Comparison of ENCODE assay signal across 1 cellular context in the genomic region with DNA sequence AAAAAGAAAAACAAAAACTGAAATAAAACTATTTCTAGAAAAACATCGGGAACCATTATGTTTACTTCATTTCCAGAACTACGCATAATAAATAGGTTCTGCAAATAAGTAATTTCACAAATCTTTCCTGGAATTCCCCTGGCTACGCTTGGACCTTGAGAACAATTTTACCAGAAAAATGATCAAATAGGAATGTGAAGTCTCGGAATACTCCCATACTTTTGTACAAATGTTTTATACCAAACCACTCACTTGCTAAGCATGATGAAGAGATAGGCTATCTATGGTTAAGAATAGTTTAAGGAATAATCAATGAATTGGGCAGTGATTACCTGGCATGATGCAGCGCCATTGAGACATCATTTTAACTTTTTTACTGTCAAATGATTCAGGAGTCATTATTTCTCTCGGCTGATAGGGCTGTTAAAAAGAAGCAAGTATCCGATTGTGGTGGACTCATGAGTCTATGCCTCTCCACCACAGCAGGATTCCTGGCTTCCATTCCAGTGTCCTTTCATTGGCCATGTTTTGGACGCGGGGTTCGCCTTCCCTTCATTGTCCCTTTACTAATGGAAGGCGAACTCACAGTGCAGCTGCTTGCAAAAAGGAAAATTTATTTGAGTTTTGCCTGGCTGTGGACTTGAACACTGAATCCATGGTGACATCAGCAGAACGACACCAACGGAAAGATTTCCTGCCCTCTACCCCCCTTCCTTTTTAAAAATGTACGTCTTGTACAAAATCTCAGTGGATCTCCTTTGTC.
TF ChIP-seq lines count a peak whose summit lies in the region.

No MANE protein-coding gene starts in this region.

TF ChIP-seq in WTC11, 78 proteins besides CTCF, POLR2A, EP300 and RAD21 (continued from another document):
- TF ChIP-seq, protein P1, sequence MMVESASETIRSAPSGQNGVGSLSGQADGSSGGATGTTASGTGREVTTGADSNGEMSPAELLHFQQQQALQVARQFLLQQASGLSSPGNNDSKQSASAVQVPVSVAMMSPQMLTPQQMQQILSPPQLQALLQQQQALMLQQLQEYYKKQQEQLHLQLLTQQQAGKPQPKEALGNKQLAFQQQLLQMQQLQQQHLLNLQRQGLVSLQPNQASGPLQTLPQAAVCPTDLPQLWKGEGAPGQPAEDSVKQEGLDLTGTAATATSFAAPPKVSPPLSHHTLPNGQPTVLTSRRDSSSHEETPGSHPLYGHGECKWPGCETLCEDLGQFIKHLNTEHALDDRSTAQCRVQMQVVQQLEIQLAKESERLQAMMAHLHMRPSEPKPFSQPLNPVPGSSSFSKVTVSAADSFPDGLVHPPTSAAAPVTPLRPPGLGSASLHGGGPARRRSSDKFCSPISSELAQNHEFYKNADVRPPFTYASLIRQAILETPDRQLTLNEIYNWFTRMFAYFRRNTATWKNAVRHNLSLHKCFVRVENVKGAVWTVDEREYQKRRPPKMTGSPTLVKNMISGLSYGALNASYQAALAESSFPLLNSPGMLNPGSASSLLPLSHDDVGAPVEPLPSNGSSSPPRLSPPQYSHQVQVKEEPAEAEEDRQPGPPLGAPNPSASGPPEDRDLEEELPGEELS (CRISPR knock-in tag; IDR thresholded peaks at IDR 0.05): no peak
- TF ChIP-seq, protein P2, sequence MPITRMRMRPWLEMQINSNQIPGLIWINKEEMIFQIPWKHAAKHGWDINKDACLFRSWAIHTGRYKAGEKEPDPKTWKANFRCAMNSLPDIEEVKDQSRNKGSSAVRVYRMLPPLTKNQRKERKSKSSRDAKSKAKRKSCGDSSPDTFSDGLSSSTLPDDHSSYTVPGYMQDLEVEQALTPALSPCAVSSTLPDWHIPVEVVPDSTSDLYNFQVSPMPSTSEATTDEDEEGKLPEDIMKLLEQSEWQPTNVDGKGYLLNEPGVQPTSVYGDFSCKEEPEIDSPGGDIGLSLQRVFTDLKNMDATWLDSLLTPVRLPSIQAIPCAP (CRISPR knock-in tag; IDR thresholded peaks at IDR 0.05): no peak
- TF ChIP-seq, protein P3, sequence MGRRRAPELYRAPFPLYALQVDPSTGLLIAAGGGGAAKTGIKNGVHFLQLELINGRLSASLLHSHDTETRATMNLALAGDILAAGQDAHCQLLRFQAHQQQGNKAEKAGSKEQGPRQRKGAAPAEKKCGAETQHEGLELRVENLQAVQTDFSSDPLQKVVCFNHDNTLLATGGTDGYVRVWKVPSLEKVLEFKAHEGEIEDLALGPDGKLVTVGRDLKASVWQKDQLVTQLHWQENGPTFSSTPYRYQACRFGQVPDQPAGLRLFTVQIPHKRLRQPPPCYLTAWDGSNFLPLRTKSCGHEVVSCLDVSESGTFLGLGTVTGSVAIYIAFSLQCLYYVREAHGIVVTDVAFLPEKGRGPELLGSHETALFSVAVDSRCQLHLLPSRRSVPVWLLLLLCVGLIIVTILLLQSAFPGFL (CRISPR knock-in tag; IDR thresholded peaks at IDR 0.05; ENCODE audit: borderline replicate concordance): no peak
- TF ChIP-seq, protein P4, sequence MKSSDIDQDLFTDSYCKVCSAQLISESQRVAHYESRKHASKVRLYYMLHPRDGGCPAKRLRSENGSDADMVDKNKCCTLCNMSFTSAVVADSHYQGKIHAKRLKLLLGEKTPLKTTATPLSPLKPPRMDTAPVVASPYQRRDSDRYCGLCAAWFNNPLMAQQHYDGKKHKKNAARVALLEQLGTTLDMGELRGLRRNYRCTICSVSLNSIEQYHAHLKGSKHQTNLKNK (CRISPR knock-in tag; IDR thresholded peaks at IDR 0.05): no peak
- TF ChIP-seq HMGXB4 (CRISPR knock-in tag; IDR thresholded peaks at IDR 0.05): no peak
- no peak for TF ChIP-seq HMGA2 (CRISPR knock-in tag; IDR thresholded peaks at IDR 0.05)
- no peak for TF ChIP-seq JUN (CRISPR knock-in tag; IDR thresholded peaks at IDR 0.05)
- TF ChIP-seq, protein P5, sequence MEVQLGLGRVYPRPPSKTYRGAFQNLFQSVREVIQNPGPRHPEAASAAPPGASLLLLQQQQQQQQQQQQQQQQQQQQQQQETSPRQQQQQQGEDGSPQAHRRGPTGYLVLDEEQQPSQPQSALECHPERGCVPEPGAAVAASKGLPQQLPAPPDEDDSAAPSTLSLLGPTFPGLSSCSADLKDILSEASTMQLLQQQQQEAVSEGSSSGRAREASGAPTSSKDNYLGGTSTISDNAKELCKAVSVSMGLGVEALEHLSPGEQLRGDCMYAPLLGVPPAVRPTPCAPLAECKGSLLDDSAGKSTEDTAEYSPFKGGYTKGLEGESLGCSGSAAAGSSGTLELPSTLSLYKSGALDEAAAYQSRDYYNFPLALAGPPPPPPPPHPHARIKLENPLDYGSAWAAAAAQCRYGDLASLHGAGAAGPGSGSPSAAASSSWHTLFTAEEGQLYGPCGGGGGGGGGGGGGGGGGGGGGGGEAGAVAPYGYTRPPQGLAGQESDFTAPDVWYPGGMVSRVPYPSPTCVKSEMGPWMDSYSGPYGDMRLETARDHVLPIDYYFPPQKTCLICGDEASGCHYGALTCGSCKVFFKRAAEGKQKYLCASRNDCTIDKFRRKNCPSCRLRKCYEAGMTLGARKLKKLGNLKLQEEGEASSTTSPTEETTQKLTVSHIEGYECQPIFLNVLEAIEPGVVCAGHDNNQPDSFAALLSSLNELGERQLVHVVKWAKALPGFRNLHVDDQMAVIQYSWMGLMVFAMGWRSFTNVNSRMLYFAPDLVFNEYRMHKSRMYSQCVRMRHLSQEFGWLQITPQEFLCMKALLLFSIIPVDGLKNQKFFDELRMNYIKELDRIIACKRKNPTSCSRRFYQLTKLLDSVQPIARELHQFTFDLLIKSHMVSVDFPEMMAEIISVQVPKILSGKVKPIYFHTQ (CRISPR knock-in tag; IDR thresholded peaks at IDR 0.05): no peak
- TF ChIP-seq ELF4 (CRISPR knock-in tag; IDR thresholded peaks at IDR 0.05; ENCODE audit: low read depth): no peak
- TF ChIP-seq TCF7 (CRISPR knock-in tag; IDR thresholded peaks at IDR 0.05; ENCODE audit: low read depth): no peak
- TF ChIP-seq CREB1 (CRISPR knock-in tag; IDR thresholded peaks at IDR 0.05): no peak
- TF ChIP-seq SOX15 (CRISPR knock-in tag; IDR thresholded peaks at IDR 0.05): no peak
- TF ChIP-seq, protein P6, sequence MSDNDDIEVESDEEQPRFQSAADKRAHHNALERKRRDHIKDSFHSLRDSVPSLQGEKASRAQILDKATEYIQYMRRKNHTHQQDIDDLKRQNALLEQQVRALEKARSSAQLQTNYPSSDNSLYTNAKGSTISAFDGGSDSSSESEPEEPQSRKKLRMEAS (CRISPR knock-in tag; IDR thresholded peaks at IDR 0.05): no peak
